8 cellular contexts compared by ENCODE assay signal in genomic region chr6:26659042-26659359, GRCh38. TPM values are rescaled to one million over a fixed set of nuclear protein-coding genes. Genes with fewer than 3 reads are reported as not detected.
DNase-seq lines count a peak whose midpoint lies in the region; ATAC-seq, FAIRE-seq and TF ChIP-seq lines count a peak whose summit lies in the region.

No MANE protein-coding gene starts in this region.

- TF ChIP-seq POLR2A in A549 (IDR thresholded peaks at IDR 0.05; ENCODE audit: low read length), result no peak

- no peak for TF ChIP-seq EP300 in A549 (IDR thresholded peaks at IDR 0.05)

- TF ChIP-seq RAD21 in A549 (conservative IDR thresholded peaks at IDR 0.05 in 1 of 2, IDR thresholded peaks at IDR 0.05 in 1 of 2), result no peak

- 6% methylated on average over 7 of the region's 7 CpGs for WGBS in A549 (ENCODE audit: missing lambda C conversion rate)

- no peaks in the 10 kb centered on the region for H3K9me3 Mint-ChIP-seq in central memory CD8-positive, alpha-beta T cell

- peaks cover 6% of the 10 kb centered on the region for H3K36me3 Mint-ChIP-seq in central memory CD8-positive, alpha-beta T cell (ENCODE audit: insufficient read depth)

- peak overlapping the region; percentile 87 for H3K4me2 ChIP-seq in A549

- TF ChIP-seq CTCF in A549 (IDR thresholded peaks at IDR 0.05) (no peak), omental fat pad (IDR thresholded peaks at IDR 0.05) (no peak)

- FAIRE-seq in A549 (lab: Jason Lieb, UNC), result no peak
- FAIRE-seq in HTR-8/SVneo (lab: Jason Lieb, UNC), result no peak

- H3K27me3 Mint-ChIP-seq in central memory CD8-positive, alpha-beta T cell, result peaks cover 31% of the 10 kb centered on the region

- peak overlapping the region; percentile 63 for H3K27ac Mint-ChIP-seq in central memory CD8-positive, alpha-beta T cell (ENCODE audit: low read depth)

- no peak overlapping the region for H3K9ac ChIP-seq in HUES48 (ENCODE audit: low read depth, low read length)
- peak overlapping the region; percentile 79 to 81 for H3K9ac ChIP-seq in mucosa of rectum (ENCODE audit: low read depth in 1 of 2, low read length in 2 of 2)

- no peak for ATAC-seq in A549
- no peak for ATAC-seq in central memory CD8-positive, alpha-beta T cell (replicated peaks; ENCODE audit: extremely low read depth, poor library complexity, severe bottlenecking)
- ATAC-seq in omental fat pad (ENCODE audit: low FRiP score), result no peak
- ATAC-seq in GM21717 (IDR thresholded peaks at IDR 0.05; ENCODE audit: unreplicated experiment), result no peak

- peaks cover 10% of the 10 kb centered on the region for H3K9me3 ChIP-seq in A549
- no peaks in the 10 kb centered on the region for H3K9me3 ChIP-seq in HUES48 (ENCODE audit: control insufficient read depth, insufficient read depth, low read length)
- H3K9me3 ChIP-seq in mucosa of rectum (ENCODE audit: control insufficient read depth in 2 of 2, low read length in 2 of 2), result no peaks in the 10 kb centered on the region

- DNase-seq in A549 (ENCODE audit: low read depth in 1 of 2, low spot score in 1 of 2), result no peak
- DNase-seq in central memory CD8-positive, alpha-beta T cell (ENCODE audit: low spot score in 2 of 2), result no peak
- DNase-seq in HTR-8/SVneo (ENCODE audit: insufficient read length, low spot score), result no peak
- no peak for DNase-seq in omental fat pad (ENCODE audit: low spot score)
- DNase-seq in kidney tubule cell (ENCODE audit: low spot score), result no peak

- H3K4me1 ChIP-seq in A549 (0 out of 3 replicates have a peak, but pooled peaks cover 3% of the 10 kb centered on the region), HUES48 (ENCODE audit: control insufficient read depth, insufficient read depth, low read length) (peaks cover 8% of the 10 kb centered on the region), mucosa of rectum (ENCODE audit: control insufficient read depth in 2 of 2, insufficient read depth in 2 of 2, low read length in 2 of 2) (peaks cover 3 to 6% of the 10 kb centered on the region in 2 donors)

- CTCF ChIA-PET in A549 (lab: Yijun Ruan, JAX), result no interaction called here

- H3K27me3 ChIP-seq in HUES48 (ENCODE audit: control insufficient read depth, insufficient read depth, low read length), result 0 out of 2 replicates have a peak, but pooled peaks cover 16% of the 10 kb centered on the region
- H3K27me3 ChIP-seq in mucosa of rectum (ENCODE audit: control insufficient read depth in 2 of 2, insufficient read depth in 2 of 2, low read length in 2 of 2), result peaks cover 0 to 4% of the 10 kb centered on the region in 2 donors

- peaks cover 43% of the 10 kb centered on the region for H3K4me1 Mint-ChIP-seq in central memory CD8-positive, alpha-beta T cell

- peak overlapping the region; percentile 85 for H3K4me3 Mint-ChIP-seq in central memory CD8-positive, alpha-beta T cell

- peaks cover 31% of the 10 kb centered on the region for H3K36me3 ChIP-seq in HUES48 (ENCODE audit: control insufficient read depth, insufficient read depth, low read length)
- H3K36me3 ChIP-seq in mucosa of rectum (ENCODE audit: control insufficient read depth in 2 of 2, insufficient read depth in 2 of 2, low read length in 2 of 2), result peaks cover 4 to 10% of the 10 kb centered on the region in 2 donors

- H3K4me3 ChIP-seq in A549 (peak overlapping the region; percentile 65), HUES48 (ENCODE audit: low read depth, low read length) (peak overlapping the region; percentile 99), mucosa of rectum (ENCODE audit: low read length in 2 of 2) (peak overlapping the region; percentile 75 to 97)

- H3K27ac ChIP-seq in A549 (peak overlapping the region; percentile 85), HUES48 (ENCODE audit: low read depth, low read length) (peak overlapping the region; percentile 76), mucosa of rectum (ENCODE audit: low read depth in 2 of 2, low read length in 2 of 2) (peak overlapping the region; percentile 69 to 75)

- POLR2A ChIA-PET in A549 (lab: Yijun Ruan, JAX), result no interaction called here

TF ChIP-seq in A549, 52 proteins besides CTCF, POLR2A, EP300 and RAD21:
- no peak for TF ChIP-seq POLR2AphosphoS2 (conservative IDR thresholded peaks at IDR 0.05; ENCODE audit: low read length)
- no peak for TF ChIP-seq MYC (IDR thresholded peaks at IDR 0.05; ENCODE audit: borderline replicate concordance, low read length)
- TF ChIP-seq FOSB (CRISPR knock-in tag; IDR thresholded peaks at IDR 0.05), result no peak
- TF ChIP-seq EHF (CRISPR knock-in tag; IDR thresholded peaks at IDR 0.05), result no peak
- no peak for TF ChIP-seq HOXB13 (CRISPR knock-in tag; IDR thresholded peaks at IDR 0.05; ENCODE audit: low read depth)
- no peak for TF ChIP-seq GATA3 (IDR thresholded peaks at IDR 0.05; ENCODE audit: borderline replicate concordance)
- no peak for TF ChIP-seq MAZ (IDR thresholded peaks at IDR 0.05; ENCODE audit: borderline replicate concordance, low read depth, low read length)
- TF ChIP-seq SMC3 (IDR thresholded peaks at IDR 0.05), result no peak
- no peak for TF ChIP-seq USF2 (IDR thresholded peaks at IDR 0.05)

RNA-seq across cellular contexts. Expression of gene ZNF322, which starts 0.5 kb away (rescaled TPM):
- 12.3 and 14.5 TPM in 2 replicates for polyA plus RNA-seq in A549 (2011; rRNA removed)
- polyA plus RNA-seq in A549 (2012; cell fraction: cytosol; rRNA removed), result 1.1 and 2.4 TPM in 2 replicates
- 1.4 and 2.2 TPM in 2 replicates for polyA plus RNA-seq in A549 (2012; cell fraction: nucleus; rRNA removed)
- 5.6 to 6.1 TPM (median 6.0 TPM) in 3 replicates for polyA plus RNA-seq in A549 (2017; fragmentation: RNase III; extraction: RNeasy Plus Mini Kit Qiagen cat#74134 plus additional on column Dnase treatment)
- polyA minus RNA-seq in A549 (2011; rRNA and poly(A)+ RNA removed), result 6.0 and 6.9 TPM in 2 replicates
- 10 to 100 TPM in 2 of 4 donors, 1 to 10 TPM in 2; 8.5 to 20.8 (median 11.5) TPM for total RNA-seq in omental fat pad
